In genomic region chr4:139555073-139555704, GRCh38 we compare ENCODE assay signal across 8 cellular contexts. TPM values are rescaled to one million over a fixed set of nuclear protein-coding genes. Genes with fewer than 3 reads are reported as not detected.
DNase-seq lines count a peak whose midpoint lies in the region; ATAC-seq, FAIRE-seq and TF ChIP-seq lines count a peak whose summit lies in the region.

No MANE protein-coding gene starts in this region.

- H3K36me3 Mint-ChIP-seq in activated CD4-positive, alpha-beta T cell treated with anti-CD3 and anti-CD28 coated beads for 36 hours (ENCODE audit: low read depth), result peaks cover 4% of the 10 kb centered on the region
- H3K36me3 Mint-ChIP-seq in chondrocyte (ENCODE audit: low read depth), result no peaks in the 10 kb centered on the region

- peak; percentile 70 for FAIRE-seq in keratinocyte (lab: Jason Lieb, UNC)

- H3K9me1 ChIP-seq in keratinocyte (ENCODE audit: control insufficient read depth, extremely low read depth, insufficient read depth, low read length), result peaks cover 4% of the 10 kb centered on the region

- peaks cover 37% of the 10 kb centered on the region for H3K79me2 ChIP-seq in keratinocyte (ENCODE audit: control insufficient read depth, insufficient read depth, low read length)

- DNase-seq in GM13977 (ENCODE audit: low spot score) (peak; percentile 63), NCI-H460 (ENCODE audit: extremely low read depth, low read depth) (peak; percentile 84), chondrocyte (ENCODE audit: low spot score) (peak; percentile 94), keratinocyte (ENCODE audit: low read depth, low spot score) (no peak), cortex of kidney (lab: John Stamatoyannopoulos, UW) (no peak)
- DNase-seq in activated CD4-positive, alpha-beta T cell treated with anti-CD3 and anti-CD28 coated beads for 36 hours, result peak; percentile 91
- DNase-seq in stimulated activated CD4-positive, alpha-beta T cell treated with anti-CD3 and anti-CD28 coated beads, Interleukin-12 subunit alpha, Interleukin-12 subunit beta, amount 100 ng/mL, for 24 hours (ENCODE audit: low read depth in 2 of 2), result peak; percentile 63 to 77

- peaks cover 36% of the 10 kb centered on the region for H3K27me3 ChIP-seq in keratinocyte (ENCODE audit: control insufficient read depth, extremely low read depth, insufficient read depth, low read length)

- peak; percentile 41 for ATAC-seq in HG03159 (IDR thresholded peaks at IDR 0.05; ENCODE audit: unreplicated experiment)
- ATAC-seq in activated CD4-positive, alpha-beta T cell treated with anti-CD3 and anti-CD28 coated beads for 36 hours, result peak; percentile 76

- H3K4me1 Mint-ChIP-seq in activated CD4-positive, alpha-beta T cell treated with anti-CD3 and anti-CD28 coated beads for 36 hours, result peaks cover 46% of the 10 kb centered on the region
- H3K4me1 Mint-ChIP-seq in chondrocyte (ENCODE audit: low read depth), result peaks cover 57% of the 10 kb centered on the region

- H3K27me3 Mint-ChIP-seq in activated CD4-positive, alpha-beta T cell treated with anti-CD3 and anti-CD28 coated beads for 36 hours, result no peaks in the 10 kb centered on the region
- H3K27me3 Mint-ChIP-seq in chondrocyte (ENCODE audit: low read depth), result no peaks in the 10 kb centered on the region

- H3K27ac ChIP-seq in keratinocyte (ENCODE audit: control insufficient read depth, insufficient read depth, low read length), result peak overlapping the region; percentile 73

- H4K20me1 ChIP-seq in keratinocyte (ENCODE audit: control insufficient read depth, extremely low read depth, insufficient read depth, low read length), result no peaks in the 10 kb centered on the region

- H3K27ac Mint-ChIP-seq in activated CD4-positive, alpha-beta T cell treated with anti-CD3 and anti-CD28 coated beads for 36 hours, result peak overlapping the region; percentile 91
- peak overlapping the region; percentile 97 for H3K27ac Mint-ChIP-seq in chondrocyte (ENCODE audit: unreplicated experiment)

- peak overlapping the region; percentile 98 for H2AFZ ChIP-seq in keratinocyte (ENCODE audit: control insufficient read depth, low read length)

- intact Hi-C loops in activated CD4-positive, alpha-beta T cell treated with anti-CD3 and anti-CD28 coated beads for 36 hours (cut with DNase I, micrococcal nuclease), result loop anchor here (1.0 to 10.0 kb wide), 12 partner anchors 102 to 1667 kb away; partner anchors contain the start of genes ELMOD2 (in 2 of the 2), NOCT (in 2 of the 2), ELF2 (in 1 of the 2) and SCOC (in 1 of the 2)

- dilution Hi-C loops in keratinocyte (cut with MboI; ENCODE audit: extremely low pct_ligation_motif_present, low sequenced_read_pairs), result no loop called here

- in situ Hi-C loops in GM13977 (cut with MboI; ENCODE audit: low pct_unique_long_range_greater_than_20kb, low sequenced_read_pairs, unreplicated experiment), result no loop called here

- CTCF ChIA-PET in activated CD4-positive, alpha-beta T cell treated with anti-CD3 and anti-CD28 coated beads for 36 hours (lab: Charles Lee), result interaction anchor here (1.0 to 1.6 kb wide), 2 partner anchors 10 to 14 kb away, joined by 3 to 5 read pairs; no protein-coding TSS in a partner anchor

- peaks cover 19% of the 10 kb centered on the region for H3K4me1 ChIP-seq in keratinocyte (ENCODE audit: control insufficient read depth, extremely low read depth, insufficient read depth, low read length)

- H3K9me3 Mint-ChIP-seq in activated CD4-positive, alpha-beta T cell treated with anti-CD3 and anti-CD28 coated beads for 36 hours (ENCODE audit: low read depth), result no peaks in the 10 kb centered on the region
- no peaks in the 10 kb centered on the region for H3K9me3 Mint-ChIP-seq in chondrocyte (ENCODE audit: low read depth)

- peak overlapping the region; percentile 95 for H3K4me2 ChIP-seq in keratinocyte (ENCODE audit: control insufficient read depth, extremely low read depth, insufficient read depth, low read depth, low read length)

- H3K4me3 Mint-ChIP-seq in activated CD4-positive, alpha-beta T cell treated with anti-CD3 and anti-CD28 coated beads for 36 hours, result peak overlapping the region; percentile 96
- peak overlapping the region; percentile 99 for H3K4me3 Mint-ChIP-seq in chondrocyte (ENCODE audit: unreplicated experiment)

- H3K36me3 ChIP-seq in keratinocyte (ENCODE audit: control insufficient read depth in 2 of 2, extremely low read depth in 1 of 2, insufficient read depth in 2 of 2, low read length in 2 of 2), result no peaks in the 10 kb centered on the region

- H3K9me3 ChIP-seq in keratinocyte (ENCODE audit: control insufficient read depth, low read depth, low read length), result no peaks in the 10 kb centered on the region

- H3K9ac ChIP-seq in keratinocyte (ENCODE audit: control insufficient read depth, extremely low read depth, insufficient read depth, low read length), result peak overlapping the region; percentile 86

- POLR2A ChIA-PET in activated CD4-positive, alpha-beta T cell treated with anti-CD3 and anti-CD28 coated beads for 36 hours (lab: Charles Lee), result interaction anchor here (0.7 to 1.2 kb wide), 2 partner anchors 19 to 102 kb away, joined by 3 to 9 read pairs; no protein-coding TSS in a partner anchor

- TF ChIP-seq CTCF in GM13977 (IDR thresholded peaks at IDR 0.05; ENCODE audit: extremely low read depth, insufficient read depth, missing control alignments), result no peak
- no peak for TF ChIP-seq CTCF in chondrocyte (IDR thresholded peaks at IDR 0.05)
- no peak for TF ChIP-seq CTCF in keratinocyte (optimal IDR thresholded peaks at IDR 0.05 in 1 of 3, IDR thresholded peaks at IDR 0.05 in 1 of 3, conservative IDR thresholded peaks at IDR 0.05 in 1 of 3; ENCODE audit: extremely low read depth in 1 of 3, insufficient read depth in 2 of 3, low read length in 3 of 3)

- peak overlapping the region; percentile 71 to 90 (median 89) for H3K4me3 ChIP-seq in keratinocyte (ENCODE audit: control insufficient read depth in 2 of 3, extremely low read depth in 1 of 3, insufficient read depth in 2 of 3, low read depth in 1 of 3, low read length in 3 of 3)

RNA-seq across cellular contexts. Expression of gene SETD7, which starts 0.8 kb away (rescaled TPM):
- 50.8 and 58.7 TPM in 2 replicates for total RNA-seq in NCI-H460 (2014; rRNA removed; shearing (Covaris generic))
- 28.8 and 41.0 TPM in 2 replicates for polyA plus RNA-seq in NCI-H460 (2014; cell fraction: nucleus; rRNA removed)
- total RNA-seq in activated CD4-positive, alpha-beta T cell treated with anti-CD3 and anti-CD28 coated beads for 36 hours, result 10 to 100 TPM; 12.4 to 12.5 TPM
- 56.0 to 63.6 TPM (median 56.3 TPM) in 3 replicates for total RNA-seq in chondrocyte
- 14.2 to 18.8 TPM (median 15.8 TPM) in 3 replicates for polyA plus RNA-seq in keratinocyte
- 18.6 TPM for polyA plus RNA-seq in keratinocyte (2011; ENCODE audit: low read depth)
- 18.3 and 27.8 TPM in 2 replicates for polyA plus RNA-seq in keratinocyte (2011; cell fraction: cytosol; rRNA removed)
- polyA plus RNA-seq in keratinocyte (2011; cell fraction: nucleus; rRNA removed), result 18.4 and 20.6 TPM in 2 replicates
- polyA plus RNA-seq in keratinocyte (2012; ENCODE audit: low replicate concordance), result 24.4 TPM in 2 replicates
- polyA minus RNA-seq in keratinocyte, result 30.1 to 35.8 TPM (median 35.1 TPM) in 3 replicates
- polyA minus RNA-seq in keratinocyte (2011; cell fraction: cytosol; rRNA and poly(A)+ RNA removed), result 25.7 TPM
- polyA minus RNA-seq in keratinocyte (2011; cell fraction: nucleus; rRNA and poly(A)+ RNA removed), result 17.6 and 35.6 TPM in 2 replicates

Comparison
In these comparisons a context has a peak if more than half of its experiments do, and no peak if none do; other contexts are left out.
1. DNase-seq: peak in GM13977 (single experiment), NCI-H460 (single experiment), activated CD4-positive, alpha-beta T cell treated with anti-CD3 and anti-CD28 coated beads for 36 hours (single experiment), chondrocyte (single experiment) and stimulated activated CD4-positive, alpha-beta T cell treated with anti-CD3 and anti-CD28 coated beads, Interleukin-12 subunit alpha, Interleukin-12 subunit beta, amount 100 ng/mL, for 24 hours (2 of 2); none in keratinocyte (single experiment) and cortex of kidney (single experiment).